In the genomic region with DNA sequence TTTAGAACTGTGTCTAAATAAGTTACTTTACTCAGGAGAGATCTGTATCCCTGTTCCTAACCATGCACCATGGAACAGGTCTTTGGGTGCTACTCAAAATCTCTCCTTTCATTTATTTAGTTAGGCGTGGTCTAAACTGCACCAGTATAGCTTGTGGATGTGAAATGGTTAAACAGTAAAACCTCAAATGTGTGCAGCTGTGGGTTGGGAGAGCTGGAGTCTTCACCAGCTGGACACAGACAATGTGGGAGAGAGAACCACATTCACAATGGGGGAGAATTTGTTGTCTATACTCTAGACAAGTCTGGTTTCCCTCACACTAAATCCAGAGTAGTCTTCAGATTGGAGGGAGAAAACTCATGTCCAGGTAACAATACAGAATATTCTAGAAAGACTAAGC, we compare ENCODE assay signal across 26 cellular contexts. TPM values are rescaled to one million over a fixed set of nuclear protein-coding genes. Genes with fewer than 3 reads are reported as not detected.
A peak's percentile ranks its signal among the peaks of the same experiment; 100 is the strongest.
DNase-seq lines count a peak whose midpoint lies in the region; ATAC-seq, FAIRE-seq and TF ChIP-seq lines count a peak whose summit lies in the region.
"Had no signal": no experiment of that assay in that cellular context is flagged by ENCODE, and none has a peak within 500 bp of the region (broad histone marks: within the 10 kb centered on the region; RNA-seq: fewer than 3 reads in every experiment).

No MANE protein-coding gene starts in this region.

- in situ Hi-C loops in HAP-1 (cut with MboI; ENCODE audit: low sequenced_read_pairs), result no loop called here

- H3K9me2 ChIP-seq in OCI-LY7 (ENCODE audit: insufficient read depth, low read length), result no peaks in the 10 kb centered on the region

- FAIRE-seq in kidney (lab: Jason Lieb, UNC), result no peak

- peaks cover 0 to 2% of the 10 kb centered on the region in 2 donors for H3K36me3 Mint-ChIP-seq in activated T-cell treated with anti-CD3 and anti-CD28 coated beads, Interleukin-2, amount 50 U/mL, for 72 hours (ENCODE audit: insufficient read depth in 2 of 2)
- no peaks in the 10 kb centered on the region for H3K36me3 Mint-ChIP-seq in activated T-cell treated with anti-CD3 and anti-CD28 coated beads, Interleukin-2, amount 50 U/mL, for 4 hours (ENCODE audit: insufficient read depth)
- H3K36me3 Mint-ChIP-seq in stimulated activated naive B cell treated with anti-CD40 and anti-IgM and Interleukin-4, amounts not matched to agents 10 μg/mL and 1 μg/mL and 100 μg/mL, for 72 hours, result peaks cover 0 to 6% of the 10 kb centered on the region in 2 donors

- peaks cover 6% of the 10 kb centered on the region; the same call in 1 of the 2 replicates for H3K36me3 ChIP-seq in OCI-LY7 (ENCODE audit: insufficient read depth, low read length)
- no peaks in the 10 kb centered on the region for H3K36me3 ChIP-seq in kidney (ENCODE audit: control insufficient read depth in 1 of 2, insufficient read depth in 2 of 2, low read length in 2 of 2)
- no peaks in the 10 kb centered on the region for H3K36me3 ChIP-seq in HAP-1 (replicated peaks)
- no peaks in the 10 kb centered on the region for H3K36me3 ChIP-seq in MG63
- H3K36me3 ChIP-seq: WERI-Rb-1 had no signal

- no peak for ATAC-seq in activated T-cell treated with anti-CD3 and anti-CD28 coated beads, Interleukin-2, amount 50 U/mL, for 72 hours (replicated peaks in 1 of 2)
- no peak for ATAC-seq in activated T-cell treated with anti-CD3 and anti-CD28 coated beads, Interleukin-2, amount 50 U/mL, for 4 hours
- ATAC-seq in HG02588 (IDR thresholded peaks at IDR 0.05; ENCODE audit: unreplicated experiment), result peak; percentile 1
- ATAC-seq in stimulated activated naive B cell treated with anti-CD40 and anti-IgM and Interleukin-4, amounts not matched to agents 10 μg/mL and 1 μg/mL and 100 μg/mL, for 72 hours (replicated peaks), result no peak
- ATAC-seq: body of pancreas, sciatic nerve had no signal

- no peaks in the 10 kb centered on the region for H4K20me1 ChIP-seq in OCI-LY7 (ENCODE audit: insufficient read depth, low read length)

- intact Hi-C loops in OCI-LY7 (cut with micrococcal nuclease; ENCODE audit: unreplicated experiment), result no loop called here
- intact Hi-C loops in kidney (cut with DNase I), result no loop called here

- H2AFZ ChIP-seq in OCI-LY7 (ENCODE audit: low read length), result peak overlapping the region; percentile 51; the same call in 1 of the 2 replicates

- no peak for TF ChIP-seq CTCF in OCI-LY7 (conservative IDR thresholded peaks at IDR 0.05; ENCODE audit: low read length)
- TF ChIP-seq CTCF in kidney (IDR thresholded peaks at IDR 0.05; ENCODE audit: borderline replicate concordance, extremely low read depth, insufficient read depth), result no peak

- POLR2A ChIA-PET in OCI-LY7 (lab: Charles Lee), result interaction anchor here (0.7 to 4.0 kb wide), 13 partner anchors 8 to 153 kb away, joined by 3 to 18 read pairs (median 4); no protein-coding TSS in a partner anchor

- peaks cover 2 to 3% of the 10 kb centered on the region in 2 donors for H3K9me3 Mint-ChIP-seq in activated T-cell treated with anti-CD3 and anti-CD28 coated beads, Interleukin-2, amount 50 U/mL, for 72 hours
- no peaks in the 10 kb centered on the region for H3K9me3 Mint-ChIP-seq in activated T-cell treated with anti-CD3 and anti-CD28 coated beads, Interleukin-2, amount 50 U/mL, for 4 hours
- H3K9me3 Mint-ChIP-seq in stimulated activated naive B cell treated with anti-CD40 and anti-IgM and Interleukin-4, amounts not matched to agents 10 μg/mL and 1 μg/mL and 100 μg/mL, for 72 hours, result peaks cover 0 to 3% of the 10 kb centered on the region in 2 donors
- H3K9me3 Mint-ChIP-seq: neural crest cell had no signal

- H3K4me1 ChIP-seq in OCI-LY7 (ENCODE audit: insufficient read depth, low read length, poor library complexity, severe bottlenecking) (peaks cover 93% of the 10 kb centered on the region), kidney (ENCODE audit: control insufficient read depth in 1 of 2, insufficient read depth in 1 of 2, low read depth in 1 of 2, low read length in 2 of 2) (no peaks in the 10 kb centered on the region), HAP-1 (no peaks in the 10 kb centered on the region)
- H3K4me1 ChIP-seq: body of pancreas had no signal

- CTCF ChIA-PET in OCI-LY7 (lab: Charles Lee; ENCODE audit: unreplicated experiment), result interaction anchor here (1.5 to 2.7 kb wide), 2 partner anchors 9 to 37 kb away, joined by 3 to 9 read pairs; no protein-coding TSS in a partner anchor

- H3K4me2 ChIP-seq in OCI-LY7 (ENCODE audit: low read length), result peak overlapping the region; percentile 34; the same call in 1 of the 2 replicates

- no peak overlapping the region for H3K27ac ChIP-seq in OCI-LY7 (ENCODE audit: low read depth, low read length, poor library complexity, severe bottlenecking)
- no peak overlapping the region for H3K27ac ChIP-seq in kidney (ENCODE audit: low read depth in 2 of 2, low read length in 2 of 2)
- H3K27ac ChIP-seq: body of pancreas, dorsolateral prefrontal cortex, WERI-Rb-1 had no signal

- H3K4me3 ChIP-seq in OCI-LY7 (ENCODE audit: low read depth, low read length, poor library complexity, severe bottlenecking) (no peak overlapping the region), kidney (ENCODE audit: low read length in 2 of 2) (no peak overlapping the region), HAP-1 (no peak overlapping the region), MG63 (no peak overlapping the region)
- H3K4me3 ChIP-seq: body of pancreas, dorsolateral prefrontal cortex had no signal

- no peak for DNase-seq in activated T-cell treated with anti-CD3 and anti-CD28 coated beads, Interleukin-2, amount 50 U/mL, for 72 hours
- no peak for DNase-seq in activated T-cell treated with anti-CD3 and anti-CD28 coated beads, Interleukin-2, amount 50 U/mL, for 4 hours
- no peak for DNase-seq in OCI-LY7 (ENCODE audit: low spot score)
- no peak for DNase-seq in stimulated activated naive B cell treated with anti-CD40 and anti-IgM and Interleukin-4, amounts not matched to agents 10 μg/mL and 1 μg/mL and 100 μg/mL, for 72 hours
- DNase-seq in kidney, result no peak
- DNase-seq in HAP-1 (ENCODE audit: low spot score in 2 of 2), result no peak
- no peak for DNase-seq in MG63
- DNase-seq: 8988T; activated CD4-positive, alpha-beta T cell treated with anti-CD3 and anti-CD28 coated beads, Interleukin-2, amount 10 ng/mL, durations not matched to agents 7 days and 5 days; body of pancreas; cerebellar nuclear complex; COR-L47; dorsolateral prefrontal cortex; IMR-90; islet precursor cell; MM.1S; NCI-H187 treated with DMSO at 0.1 percent for 48 hours; NCI-H526; posterior cingulate gyrus; trophoblast cell; WERI-Rb-1 had no signal

- H3K27me3 ChIP-seq in HAP-1 (ENCODE audit: low read depth) (no peaks in the 10 kb centered on the region; the same call in 1 of the 2 replicates), MG63 (no peaks in the 10 kb centered on the region)
- H3K27me3 ChIP-seq: body of pancreas had no signal

- H3K4me1 Mint-ChIP-seq in activated T-cell treated with anti-CD3 and anti-CD28 coated beads, Interleukin-2, amount 50 U/mL, for 72 hours (ENCODE audit: low read depth), result peaks cover 74% of the 10 kb centered on the region
- peaks cover 70% of the 10 kb centered on the region for H3K4me1 Mint-ChIP-seq in activated T-cell treated with anti-CD3 and anti-CD28 coated beads, Interleukin-2, amount 50 U/mL, for 4 hours (ENCODE audit: low read depth)
- peaks cover 55 to 90% of the 10 kb centered on the region in 2 donors for H3K4me1 Mint-ChIP-seq in stimulated activated naive B cell treated with anti-CD40 and anti-IgM and Interleukin-4, amounts not matched to agents 10 μg/mL and 1 μg/mL and 100 μg/mL, for 72 hours
- H3K4me1 Mint-ChIP-seq: neural crest cell had no signal

- H3K9me3 ChIP-seq in OCI-LY7 (ENCODE audit: low read length), result peaks cover 8% of the 10 kb centered on the region; the same call in 1 of the 2 replicates
- H3K9me3 ChIP-seq in kidney (ENCODE audit: control insufficient read depth in 1 of 2, low read length in 2 of 2), result no peaks in the 10 kb centered on the region
- H3K9me3 ChIP-seq in HAP-1, result no peaks in the 10 kb centered on the region
- no peaks in the 10 kb centered on the region for H3K9me3 ChIP-seq in MG63
- H3K9me3 ChIP-seq: body of pancreas had no signal

- no TSS peak for BruUV-seq in OCI-LY7 (replicated peaks; lab: Mats Ljungman, UMichigan)

- no peaks in the 10 kb centered on the region for H3K79me2 ChIP-seq in OCI-LY7 (ENCODE audit: insufficient read depth, low read depth, low read length)

- no peaks in the 10 kb centered on the region for H3K27me3 Mint-ChIP-seq in activated T-cell treated with anti-CD3 and anti-CD28 coated beads, Interleukin-2, amount 50 U/mL, for 72 hours (ENCODE audit: low read depth)
- H3K27me3 Mint-ChIP-seq in activated T-cell treated with anti-CD3 and anti-CD28 coated beads, Interleukin-2, amount 50 U/mL, for 4 hours (ENCODE audit: low read depth), result no peaks in the 10 kb centered on the region
- no peaks in the 10 kb centered on the region for H3K27me3 Mint-ChIP-seq in stimulated activated naive B cell treated with anti-CD40 and anti-IgM and Interleukin-4, amounts not matched to agents 10 μg/mL and 1 μg/mL and 100 μg/mL, for 72 hours
- H3K27me3 Mint-ChIP-seq: activated CD4-positive, alpha-beta T cell treated with anti-CD3 and anti-CD28 coated beads, Interleukin-2, amount 10 ng/mL, durations not matched to agents 7 days and 5 days had no signal

- H3K9ac ChIP-seq in kidney (ENCODE audit: low read length in 2 of 2), result no peak overlapping the region

- peak overlapping the region; percentile 51 for H3K27ac Mint-ChIP-seq in activated T-cell treated with anti-CD3 and anti-CD28 coated beads, Interleukin-2, amount 50 U/mL, for 72 hours
- peak overlapping the region; percentile 83 for H3K27ac Mint-ChIP-seq in stimulated activated naive B cell treated with anti-CD40 and anti-IgM and Interleukin-4, amounts not matched to agents 10 μg/mL and 1 μg/mL and 100 μg/mL, for 72 hours
- H3K27ac Mint-ChIP-seq: activated CD4-positive, alpha-beta T cell treated with anti-CD3 and anti-CD28 coated beads, Interleukin-2, amount 10 ng/mL, durations not matched to agents 7 days and 5 days; T-helper 2 cell treated with Interferon-gamma antibody and Interleukin-4, amounts not matched to agents 5 μg/mL and 100 μg/mL, for 36 hours had no signal

- H3K4me3 Mint-ChIP-seq in activated T-cell treated with anti-CD3 and anti-CD28 coated beads, Interleukin-2, amount 50 U/mL, for 72 hours, result peak overlapping the region in 1 of 2 donors; percentile 23
- no peak overlapping the region for H3K4me3 Mint-ChIP-seq in activated T-cell treated with anti-CD3 and anti-CD28 coated beads, Interleukin-2, amount 50 U/mL, for 4 hours
- no peak overlapping the region for H3K4me3 Mint-ChIP-seq in stimulated activated naive B cell treated with anti-CD40 and anti-IgM and Interleukin-4, amounts not matched to agents 10 μg/mL and 1 μg/mL and 100 μg/mL, for 72 hours
- H3K4me3 Mint-ChIP-seq: activated CD4-positive, alpha-beta T cell treated with anti-CD3 and anti-CD28 coated beads, Interleukin-2, amount 10 ng/mL, durations not matched to agents 7 days and 5 days; neural crest cell; T-helper 2 cell treated with Interferon-gamma antibody and Interleukin-4, amounts not matched to agents 5 μg/mL and 100 μg/mL, for 36 hours had no signal

RNA-seq across cellular contexts. Expression of a gene that starts 31.2 kb away (rescaled TPM):
- total RNA-seq in activated T-cell treated with anti-CD3 and anti-CD28 coated beads, Interleukin-2, amount 50 U/mL, for 72 hours, result 100 to 1,000 TPM; 427 to 504 TPM
- 100 to 1,000 TPM; 168 to 229 (median 228) TPM for total RNA-seq in activated T-cell treated with anti-CD3 and anti-CD28 coated beads, Interleukin-2, amount 50 U/mL, for 4 hours
- total RNA-seq in OCI-LY7 (2014; rRNA removed; shearing (Covaris generic)), result 90.0 and 108 TPM in 2 replicates
- total RNA-seq in OCI-LY7 (2022) (161 and 163 TPM in 2 replicates), kidney (36.8 TPM)
- polyA plus RNA-seq in kidney (ENCODE audit: insufficient read depth, low read depth, low replicate concordance), result 0.52 TPM
- total RNA-seq in MG63 (2014; rRNA removed; shearing (Covaris generic); ENCODE audit: low replicate concordance), result not detected in 2 replicates
- total RNA-seq: glomerular endothelial cell, IMR-90 had no signal
- polyA plus RNA-seq: IMR-90 had no signal

Comparison
In these comparisons a context has a peak if more than half of its experiments do, and no peak if none do; other contexts are left out.
1. RNA of a gene that starts 31.2 kb away (total RNA-seq): 427 to 504 TPM in activated T-cell treated with anti-CD3 and anti-CD28 coated beads, Interleukin-2, amount 50 U/mL, for 72 hours, 168 to 229 TPM in activated T-cell treated with anti-CD3 and anti-CD28 coated beads, Interleukin-2, amount 50 U/mL, for 4 hours, 90.0 to 163 TPM in OCI-LY7 and 36.8 TPM in kidney (single experiment); not detected in MG63; every median in the first group is over 10 times any median in the second.